21 cellular contexts compared by ENCODE assay signal in the genomic region with DNA sequence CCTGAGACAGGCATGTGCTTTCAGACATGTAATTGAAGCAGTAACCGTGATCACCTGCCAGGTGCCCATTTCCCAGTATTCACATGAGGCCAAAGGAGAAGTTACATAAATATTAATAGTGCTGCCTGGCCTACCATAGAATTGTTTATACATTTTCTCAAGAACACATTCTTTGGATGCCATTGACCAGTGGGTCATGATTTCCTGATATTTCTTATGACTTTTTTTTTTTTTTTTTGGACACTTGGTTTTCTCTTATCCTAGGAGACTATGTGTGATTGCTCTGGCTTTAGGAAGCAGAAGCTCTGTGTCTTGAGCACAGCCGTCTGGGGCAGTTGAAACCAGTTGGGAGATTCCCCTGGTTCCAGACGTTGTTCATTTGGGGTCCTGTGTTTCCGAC.
DNase-seq lines count a peak whose midpoint lies in the region; ATAC-seq and TF ChIP-seq lines count a peak whose summit lies in the region.
"Had no signal": no experiment of that assay in that cellular context is flagged by ENCODE, and none has a peak within 500 bp of the region (broad histone marks: within the 10 kb centered on the region; RNA-seq: fewer than 3 reads in every experiment).

No MANE protein-coding gene starts in this region.

- H3K36me3 ChIP-seq in left lung: peaks cover 0 to under 1% of the 10 kb centered on the region in 2 donors
- H3K36me3 ChIP-seq: uterus had no signal

- H3K4me3 ChIP-seq in AG09309 (ENCODE audit: control insufficient read depth, low read depth, low read length) (no peak overlapping the region), left lung (no peak overlapping the region)
- H3K4me3 ChIP-seq: dorsolateral prefrontal cortex, esophagus muscularis mucosa, lung, psoas muscle, stomach, uterus had no signal

- H3K4me3 Mint-ChIP-seq in endothelial cell (ENCODE audit: unreplicated experiment): peak overlapping the region; percentile 29
- H3K4me3 Mint-ChIP-seq: natural killer cell treated with Interleukin-12 subunit alpha and Interleukin-12 subunit beta and Interleukin-15 and Interleukin-18, amount 100 ng/mL, for 72 hours had no signal

- H3K27me3 ChIP-seq in left lung: no peaks in the 10 kb centered on the region
- H3K27me3 ChIP-seq: dorsolateral prefrontal cortex, esophagus muscularis mucosa, stomach, uterus had no signal

- no peak overlapping the region for H3K27ac Mint-ChIP-seq in endothelial cell (ENCODE audit: unreplicated experiment)
- H3K27ac Mint-ChIP-seq: natural killer cell treated with Interleukin-12 subunit alpha and Interleukin-12 subunit beta and Interleukin-15 and Interleukin-18, amount 100 ng/mL, for 72 hours had no signal

- CTCF ChIA-PET in RWPE1 (lab: Yijun Ruan, JAX): no interaction called here

- peaks cover 0 to 5% of the 10 kb centered on the region in 2 donors for H3K9me3 ChIP-seq in left lung
- H3K9me3 ChIP-seq: esophagus muscularis mucosa, psoas muscle, uterus had no signal

- H3K4me1 Mint-ChIP-seq in endothelial cell (ENCODE audit: unreplicated experiment): no peaks in the 10 kb centered on the region

- H3K27ac ChIP-seq in left lung (no peak overlapping the region), substantia nigra (ENCODE audit: low read depth, low read length, poor library complexity, severe bottlenecking) (no peak overlapping the region), RWPE1 (no peak overlapping the region)
- H3K27ac ChIP-seq: dorsolateral prefrontal cortex, esophagus muscularis mucosa, psoas muscle, stomach, uterus had no signal

- peak; percentile 27 for ATAC-seq in left lung
- ATAC-seq: activated CD4-positive, CD25-positive, alpha-beta regulatory T cell treated with anti-CD3 and anti-CD28 coated beads, Interleukin-2, amount 50 U/mL, for 24 hours; natural killer cell treated with Interleukin-12 subunit alpha and Interleukin-12 subunit beta and Interleukin-15 and Interleukin-18, amount 100 ng/mL, for 72 hours; psoas muscle had no signal

- DNase-seq in AG09309 (ENCODE audit: low read depth) (peak; percentile 27), HT1080 (ENCODE audit: low read depth) (peak; percentile 9), endothelial cell (ENCODE audit: low spot score) (no peak), left lung (no peak), substantia nigra (lab: John Stamatoyannopoulos, UW) (no peak), NCI-H2107 (lab: John Stamatoyannopoulos, UW) (no peak), RWPE1 (ENCODE audit: low spot score) (no peak)
- DNase-seq in activated T-cell treated with anti-CD3 and anti-CD28 coated beads, Interleukin-2, amount 50 U/mL, for 1 hour: no peak
- DNase-seq: activated effector memory CD4-positive, alpha-beta T cell treated with Interleukin-2 at 50 U/mL for 16 hours; anterior cingulate cortex; NCI-H1436; NCI-H345; SIG-M5; stomach; uterus had no signal

- no peaks in the 10 kb centered on the region for H3K9me3 Mint-ChIP-seq in endothelial cell (ENCODE audit: unreplicated experiment)

- H3K27me3 Mint-ChIP-seq in endothelial cell (ENCODE audit: unreplicated experiment): no peaks in the 10 kb centered on the region

- POLR2A ChIA-PET in RWPE1 (lab: Yijun Ruan, JAX; ENCODE audit: low non-redundant PET): no interaction called here

- no peaks in the 10 kb centered on the region for H3K4me1 ChIP-seq in left lung
- H3K4me1 ChIP-seq: psoas muscle, uterus had no signal

- intact Hi-C loops in left lung (cut with DNase I): no loop called here

- TF ChIP-seq CTCF in AG09309 (IDR thresholded peaks at IDR 0.05; ENCODE audit: control insufficient read depth, insufficient read depth, low read depth, low read length, missing control alignments) (no peak), endothelial cell (IDR thresholded peaks at IDR 0.05; ENCODE audit: unreplicated experiment) (no peak), left lung (IDR thresholded peaks at IDR 0.05) (no peak), RWPE1 (conservative IDR thresholded peaks at IDR 0.05; ENCODE audit: low read depth) (no peak)

- peaks cover 29% of the 10 kb centered on the region for H3K36me3 Mint-ChIP-seq in endothelial cell (ENCODE audit: low read depth, unreplicated experiment)
- H3K36me3 Mint-ChIP-seq: natural killer cell treated with Interleukin-12 subunit alpha and Interleukin-12 subunit beta and Interleukin-15 and Interleukin-18, amount 100 ng/mL, for 72 hours had no signal

Comparison
In these comparisons a context has a peak if more than half of its experiments do, and no peak if none do; other contexts are left out.
1. DNase-seq: peak in AG09309 (single experiment) and HT1080 (single experiment); none in endothelial cell (single experiment), left lung (0 of 2), substantia nigra (0 of 49), NCI-H2107 (single experiment), activated T-cell treated with anti-CD3 and anti-CD28 coated beads, Interleukin-2, amount 50 U/mL, for 1 hour (single experiment) and RWPE1 (single experiment).